Comparison of ENCODE assay signal across 8 cellular contexts in genomic region chr3:61560452-61561373, GRCh38. TPM values are rescaled to one million over a fixed set of nuclear protein-coding genes. Genes with fewer than 3 reads are reported as not detected.
DNase-seq lines count a peak whose midpoint lies in the region; ATAC-seq and TF ChIP-seq lines count a peak whose summit lies in the region.

No MANE protein-coding gene starts in this region.

- H3K27ac ChIP-seq in neutrophil, result no peak overlapping the region

- no peaks in the 10 kb centered on the region for H3K9me3 Mint-ChIP-seq in activated T-helper 2 cell treated with anti-CD3 and anti-CD28 coated beads, Interferon-gamma antibody, Interleukin-2, Interleukin-4, amounts not matched to agents 10 μg/mL and 5 μg/mL and 100 μg/mL, durations not matched to agents 14 hours and 24 hours and 36 hours

- peak overlapping the region; percentile 29 for H3K27ac Mint-ChIP-seq in activated T-helper 2 cell treated with anti-CD3 and anti-CD28 coated beads, Interferon-gamma antibody, Interleukin-2, Interleukin-4, amounts not matched to agents 10 μg/mL and 5 μg/mL and 100 μg/mL, durations not matched to agents 14 hours and 24 hours and 36 hours

- DNase-seq in activated T-cell treated with anti-CD3 and anti-CD28 coated beads for 48 hours (ENCODE audit: low read depth) (peak; percentile 34), activated T-cell treated with anti-CD3 and anti-CD28 coated beads for 4 hours (no peak), NCI-H2171 (lab: John Stamatoyannopoulos, UW) (peak; percentile 47), glomerular visceral epithelial cell (ENCODE audit: extremely low spot score) (peak; percentile 93), SHP77 (lab: John Stamatoyannopoulos, UW) (no peak)
- DNase-seq in activated T-helper 2 cell treated with anti-CD3 and anti-CD28 coated beads, Interferon-gamma antibody, Interleukin-2, Interleukin-4, amounts not matched to agents 10 μg/mL and 5 μg/mL and 100 μg/mL, durations not matched to agents 14 hours and 24 hours and 36 hours (ENCODE audit: low spot score), result peak; percentile 44

- peaks cover 96% of the 10 kb centered on the region for H3K27me3 ChIP-seq in neutrophil

- H3K4me3 ChIP-seq in neutrophil (ENCODE audit: low read depth in 1 of 2, low read length in 1 of 2), result peak overlapping the region; percentile 29

- peaks cover 58% of the 10 kb centered on the region for H3K27me3 Mint-ChIP-seq in activated T-helper 2 cell treated with anti-CD3 and anti-CD28 coated beads, Interferon-gamma antibody, Interleukin-2, Interleukin-4, amounts not matched to agents 10 μg/mL and 5 μg/mL and 100 μg/mL, durations not matched to agents 14 hours and 24 hours and 36 hours (ENCODE audit: low read depth)

- H3K4me3 Mint-ChIP-seq in activated T-helper 2 cell treated with anti-CD3 and anti-CD28 coated beads, Interferon-gamma antibody, Interleukin-2, Interleukin-4, amounts not matched to agents 10 μg/mL and 5 μg/mL and 100 μg/mL, durations not matched to agents 14 hours and 24 hours and 36 hours (ENCODE audit: low read depth), result peak overlapping the region; percentile 90

- peak; percentile 38 for ATAC-seq in HG02610 (IDR thresholded peaks at IDR 0.05; ENCODE audit: unreplicated experiment)

- peaks cover 6% of the 10 kb centered on the region for H3K4me1 Mint-ChIP-seq in activated T-helper 2 cell treated with anti-CD3 and anti-CD28 coated beads, Interferon-gamma antibody, Interleukin-2, Interleukin-4, amounts not matched to agents 10 μg/mL and 5 μg/mL and 100 μg/mL, durations not matched to agents 14 hours and 24 hours and 36 hours (ENCODE audit: low read depth)

- intact Hi-C loops in activated T-helper 2 cell treated with anti-CD3 and anti-CD28 coated beads, Interferon-gamma antibody, Interleukin-2, Interleukin-4, amounts not matched to agents 10 μg/mL and 5 μg/mL and 100 μg/mL, durations not matched to agents 14 hours and 24 hours and 36 hours (cut with micrococcal nuclease), result loop anchor here (2.0 to 10.0 kb wide), 4 partner anchors 40 to 814 kb away; partner anchors contain the start of genes FEZF2 and FHIT

- H3K9me3 ChIP-seq in neutrophil, result no peaks in the 10 kb centered on the region

- H3K36me3 ChIP-seq in neutrophil, result no peaks in the 10 kb centered on the region

- no peaks in the 10 kb centered on the region for H3K36me3 Mint-ChIP-seq in activated T-helper 2 cell treated with anti-CD3 and anti-CD28 coated beads, Interferon-gamma antibody, Interleukin-2, Interleukin-4, amounts not matched to agents 10 μg/mL and 5 μg/mL and 100 μg/mL, durations not matched to agents 14 hours and 24 hours and 36 hours (ENCODE audit: low read depth)

- peaks cover 9 to 13% of the 10 kb centered on the region in 2 experiments for H3K4me1 ChIP-seq in neutrophil (ENCODE audit: control insufficient read depth in 1 of 2, insufficient read depth in 1 of 2, low read depth in 1 of 2, low read length in 1 of 2)

- no peak for TF ChIP-seq CTCF in neutrophil (IDR thresholded peaks at IDR 0.05)

RNA-seq across cellular contexts. Expression of gene PTPRG, which starts 0.7 kb away (rescaled TPM):
- 5.1 and 5.3 TPM in 2 replicates for total RNA-seq in activated T-helper 2 cell treated with anti-CD3 and anti-CD28 coated beads, Interferon-gamma antibody, Interleukin-2, Interleukin-4, amounts not matched to agents 10 μg/mL and 5 μg/mL and 100 μg/mL, durations not matched to agents 14 hours and 24 hours and 36 hours

Comparison
In these comparisons a context has a peak if more than half of its experiments do, and no peak if none do; other contexts are left out.
1. DNase-seq: peak in activated T-cell treated with anti-CD3 and anti-CD28 coated beads for 48 hours (single experiment), NCI-H2171 (single experiment), activated T-helper 2 cell treated with anti-CD3 and anti-CD28 coated beads, Interferon-gamma antibody, Interleukin-2, Interleukin-4, amounts not matched to agents 10 μg/mL and 5 μg/mL and 100 μg/mL, durations not matched to agents 14 hours and 24 hours and 36 hours (single experiment) and glomerular visceral epithelial cell (single experiment); none in activated T-cell treated with anti-CD3 and anti-CD28 coated beads for 4 hours (single experiment) and SHP77 (0 of 2).